In genomic region chr1:184974086-184974836, GRCh38 we compare ENCODE assay signal across 8 cellular contexts. TPM values are rescaled to one million over a fixed set of nuclear protein-coding genes. Genes with fewer than 3 reads are reported as not detected.
DNase-seq lines count a peak whose midpoint lies in the region; ATAC-seq and TF ChIP-seq lines count a peak whose summit lies in the region.

TSS of gene NIBAN1 (minus strand) at chr1:184974508. CDS start at chr1:184974356, 152 bp downstream.

- peak in 1 of 9 donors; percentile 6 for TF ChIP-seq CTCF in heart right ventricle (IDR thresholded peaks at IDR 0.05)

- CTCF ChIA-PET in activated naive CD4-positive, alpha-beta T cell treated with anti-CD3 and anti-CD28 coated beads for 36 hours (lab: Charles Lee): interaction anchor here (0.6 to 2.9 kb wide), 6 partner anchors 9 to 180 kb away, joined by 3 to 14 read pairs (median 4); no protein-coding TSS in a partner anchor

- H3K9me3 ChIP-seq in heart right ventricle: no peaks in the 10 kb centered on the region

- peaks cover 40% of the 10 kb centered on the region for H3K4me1 Mint-ChIP-seq in activated naive CD4-positive, alpha-beta T cell treated with anti-CD3 and anti-CD28 coated beads for 36 hours (ENCODE audit: low read depth)

- in situ Hi-C loops in SK-MEL-5 (cut with HindIII; ENCODE audit: low pct_unique_long_range_greater_than_20kb, low sequenced_read_pairs): no loop called here

- H3K27me3 ChIP-seq in heart right ventricle (no peaks in the 10 kb centered on the region), rectal smooth muscle tissue (ENCODE audit: control insufficient read depth, insufficient read depth, low read length) (no peaks in the 10 kb centered on the region)

- H3K27me3 Mint-ChIP-seq in activated naive CD4-positive, alpha-beta T cell treated with anti-CD3 and anti-CD28 coated beads for 36 hours (ENCODE audit: low read depth): peaks cover 25% of the 10 kb centered on the region

- peak within 1 kb of the TSS; percentile 25 for H3K9ac ChIP-seq in rectal smooth muscle tissue (ENCODE audit: low read length)

- H3K36me3 Mint-ChIP-seq in activated naive CD4-positive, alpha-beta T cell treated with anti-CD3 and anti-CD28 coated beads for 36 hours (ENCODE audit: low read depth): no peaks in the 10 kb centered on the region

- H3K4me3 ChIP-seq in heart right ventricle: peak within 1 kb of the TSS; percentile 66 to 92 (median 76)
- peak within 1 kb of the TSS; percentile 73 for H3K4me3 ChIP-seq in rectal smooth muscle tissue (ENCODE audit: low read length)

- WGBS in heart right ventricle, 2 donors: 0 to 1% methylated on average over 50 to 66 of the region's 66 CpGs

- intact Hi-C loops in activated naive CD4-positive, alpha-beta T cell treated with anti-CD3 and anti-CD28 coated beads for 36 hours (cut with micrococcal nuclease): loop anchor here (1.0 to 10.0 kb wide), 9 partner anchors 71 to 1337 kb away; partner anchors contain the start of genes ARPC5, IVNS1ABP, RNF2 and TSEN15
- intact Hi-C loops in heart right ventricle (cut with DNase I): loop anchor here in 6 of 10 donors (2.0 to 10.0 kb wide), 6 partner anchors 82 to 169 kb away; no protein-coding TSS in a partner anchor

- H3K4me3 Mint-ChIP-seq in activated naive CD4-positive, alpha-beta T cell treated with anti-CD3 and anti-CD28 coated beads for 36 hours: peak within 1 kb of the TSS; percentile 79

- H3K27ac Mint-ChIP-seq in activated naive CD4-positive, alpha-beta T cell treated with anti-CD3 and anti-CD28 coated beads for 36 hours: peak within 1 kb of the TSS; percentile 93

- H3K9me3 Mint-ChIP-seq in activated naive CD4-positive, alpha-beta T cell treated with anti-CD3 and anti-CD28 coated beads for 36 hours: no peaks in the 10 kb centered on the region

- H3K36me3 ChIP-seq in heart right ventricle (no peaks in the 10 kb centered on the region), rectal smooth muscle tissue (ENCODE audit: control insufficient read depth, insufficient read depth, low read length) (no peaks in the 10 kb centered on the region)

- peak; percentile 83 for DNase-seq in DMS 273 (lab: John Stamatoyannopoulos, UW; ENCODE audit: unreplicated experiment)
- DNase-seq in SK-MEL-5 (ENCODE audit: low read depth, low spot score): peak; percentile 59
- DNase-seq in activated naive CD4-positive, alpha-beta T cell treated with anti-CD3 and anti-CD28 coated beads for 36 hours: peak; percentile 71
- peak; percentile 73 to 76 for DNase-seq in heart right ventricle
- DNase-seq in NCI-H128 (lab: John Stamatoyannopoulos, UW; ENCODE audit: unreplicated experiment): no peak

- H3K27ac ChIP-seq in heart right ventricle (peak within 1 kb of the TSS; percentile 75 to 95 (median 90)), rectal smooth muscle tissue (ENCODE audit: low read depth, low read length) (peak within 1 kb of the TSS; percentile 91)

- ATAC-seq in GM19452 (IDR thresholded peaks at IDR 0.05; ENCODE audit: unreplicated experiment): peak; percentile 66
- peak; percentile 27 for ATAC-seq in HG03558 (IDR thresholded peaks at IDR 0.05; ENCODE audit: extremely low read depth, unreplicated experiment)
- ATAC-seq in heart right ventricle: peak; percentile 68 to 81 (median 78)

- peaks cover 0 to 49% (median 22%) of the 10 kb centered on the region in 9 donors for H3K4me1 ChIP-seq in heart right ventricle
- H3K4me1 ChIP-seq in rectal smooth muscle tissue (ENCODE audit: control insufficient read depth, insufficient read depth, low read length): peaks cover 5% of the 10 kb centered on the region

RNA-seq across cellular contexts. Expression of gene NIBAN1, which starts in this region (rescaled TPM):
- total RNA-seq in SK-MEL-5 (2014; rRNA removed; shearing (Covaris generic)): 14.4 and 18.6 TPM in 2 replicates
- 18.1 and 25.6 TPM in 2 replicates for polyA plus RNA-seq in SK-MEL-5 (2015; cell fraction: cytosol; rRNA removed)
- 16.8 and 23.1 TPM in 2 replicates for polyA plus RNA-seq in SK-MEL-5 (2015; cell fraction: nucleus; rRNA removed)
- total RNA-seq in activated naive CD4-positive, alpha-beta T cell treated with anti-CD3 and anti-CD28 coated beads for 36 hours: 1 to 10 TPM; 4.2 to 4.5 TPM
- total RNA-seq in heart right ventricle: 100 to 1,000 TPM; 256 to 601 (median 442) TPM
- 10 to 100 TPM; 46.6 to 63.1 TPM for polyA plus RNA-seq in heart right ventricle

Comparison
In these comparisons a context has a peak if more than half of its experiments do, and no peak if none do; other contexts are left out.
1. RNA of gene NIBAN1 (total RNA-seq): 256 to 601 TPM in heart right ventricle; 14.4 to 18.6 TPM in SK-MEL-5 and 4.2 to 4.5 TPM in activated naive CD4-positive, alpha-beta T cell treated with anti-CD3 and anti-CD28 coated beads for 36 hours; every median in the first group is over 10 times any median in the second.
2. ATAC-seq: peak in every context shown above with its lines; median percentile 78 in heart right ventricle; 66 in GM19452; 27 in HG03558.